In the genomic region with DNA sequence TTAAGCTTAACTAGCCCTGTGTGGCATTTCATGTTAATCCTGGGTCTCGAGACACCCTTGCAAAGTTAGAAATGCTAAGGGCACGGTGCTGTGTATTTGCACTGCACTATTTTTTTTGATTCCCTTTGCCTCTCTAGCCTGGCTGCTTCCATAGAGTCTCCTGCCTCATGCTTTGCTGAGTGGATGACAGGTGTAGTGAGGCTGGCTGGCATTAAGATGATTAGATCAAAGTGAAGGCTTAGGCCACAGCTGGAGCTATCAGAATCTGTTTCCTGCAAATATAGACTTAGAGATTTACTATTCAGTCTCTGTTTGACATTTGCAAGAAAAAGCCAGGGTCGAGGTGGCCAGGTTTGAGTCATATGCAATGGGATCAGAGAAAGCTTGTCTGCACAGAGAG, we compare ENCODE assay signal across 31 cellular contexts.
"Had no signal": no experiment of that assay in that cellular context is flagged by ENCODE, and none has a peak within 500 bp of the region (broad histone marks: within the 10 kb centered on the region; RNA-seq: fewer than 3 reads in every experiment).

No MANE protein-coding gene starts in this region.

- H3K9me3 ChIP-seq: body of pancreas had no signal

- H3K27me3 ChIP-seq: body of pancreas, brain microvascular endothelial cell, cardiac muscle cell had no signal

- DNase-seq: activated B cell treated with CpG ODN at 0.5 μM for 24 hours; activated CD4-positive, alpha-beta memory T cell treated with anti-CD3 and anti-CD28 coated beads, Interleukin-2, amount 10 ng/mL, durations not matched to agents 7 days and 5 days; activated CD4-positive, alpha-beta T cell treated with anti-CD3 and anti-CD28 coated beads for 4 hours; activated CD4-positive, alpha-beta T cell treated with anti-CD3 and anti-CD28 coated beads, Interleukin-2, amount 10 ng/mL, durations not matched to agents 24 days and 14 days; activated CD4-positive, alpha-beta T cell treated with anti-CD3 and anti-CD28 coated beads, Interleukin-2, amount 50 U/mL, for 1 hour; activated CD4-positive, alpha-beta T cell treated with anti-CD3 and anti-CD28 coated beads, Interleukin-2, amount 50 U/mL, for 48 hours; activated CD4-positive, CD25-positive, alpha-beta regulatory T cell treated with anti-CD3 and anti-CD28 coated beads, Interleukin-2, amount 50 U/mL, for 72 hours; activated CD8-positive, alpha-beta memory T cell treated with anti-CD3 and anti-CD28 coated beads for 24 hours; activated CD8-positive, alpha-beta memory T cell treated with anti-CD3 and anti-CD28 coated beads, Interleukin-2, amount 10 ng/mL, durations not matched to agents 7 days and 5 days; activated CD8-positive, alpha-beta memory T cell treated with anti-CD3 and anti-CD28 coated beads, Interleukin-2, amount 50 U/mL, for 48 hours; activated CD8-positive, alpha-beta T cell treated with anti-CD3 and anti-CD28 coated beads, Interleukin-2, amount 10 ng/mL, durations not matched to agents 7 days and 5 days; activated effector memory CD4-positive, alpha-beta T cell treated with Interleukin-2 at 50 U/mL for 16 hours; activated gamma-delta T cell; activated naive CD4-positive, alpha-beta T cell treated with anti-CD3 and anti-CD28 coated beads, Interleukin-2, amount 10 ng/mL, durations not matched to agents 7 days and 5 days; activated naive CD4-positive, alpha-beta T cell treated with Interleukin-2 at 50 U/mL for 16 hours; activated naive CD8-positive, alpha-beta T cell treated with anti-CD3 and anti-CD28 coated beads, Interleukin-2, amount 10 ng/mL, durations not matched to agents 7 days and 5 days; activated naive CD8-positive, alpha-beta T cell treated with anti-CD3 and anti-CD28 coated beads, Interleukin-2, amount 50 U/mL, for 24 hours; activated T-cell treated with anti-CD3 and anti-CD28 coated beads, Interleukin-2, amount 50 U/mL, for 24 hours; activated T-cell treated with anti-CD3 and anti-CD28 coated beads, Interleukin-2, amount 50 U/mL, for 48 hours; amygdala; body of pancreas; brain microvascular endothelial cell; cerebellar nuclear complex; T-helper 1 cell; T-helper 2 cell; T-helper 9 cell had no signal

- H3K36me3 ChIP-seq: brain microvascular endothelial cell, breast epithelium, cardiac muscle cell had no signal

- H3K27ac ChIP-seq: body of pancreas, brain microvascular endothelial cell, breast epithelium, cardiac muscle cell, VCaP had no signal

- H3K4me1 ChIP-seq: body of pancreas, breast epithelium had no signal

- H3K4me3 ChIP-seq: body of pancreas, breast epithelium, cardiac muscle cell had no signal

- FAIRE-seq: astrocyte, TTC549 had no signal
